12 cellular contexts compared by ENCODE assay signal in genomic region chr6:42281570-42281969, GRCh38.
DNase-seq lines count a peak whose midpoint lies in the region; ATAC-seq, FAIRE-seq and TF ChIP-seq lines count a peak whose summit lies in the region.
"Had no signal": no experiment of that assay in that cellular context is flagged by ENCODE, and none has a peak within 500 bp of the region (broad histone marks: within the 10 kb centered on the region; RNA-seq: fewer than 3 reads in every experiment).

No MANE protein-coding gene starts in this region.

- peaks cover 5% of the 10 kb centered on the region for H3K9me3 Mint-ChIP-seq in activated CD4-positive, alpha-beta T cell treated with anti-CD3 and anti-CD28 coated beads for 36 hours (ENCODE audit: low read depth)
- no peaks in the 10 kb centered on the region for H3K9me3 Mint-ChIP-seq in central memory CD8-positive, alpha-beta T cell
- no peaks in the 10 kb centered on the region for H3K9me3 Mint-ChIP-seq in stimulated activated effector memory CD8-positive, alpha-beta T cell treated with anti-CD3 and anti-CD28 coated beads, Interleukin-12 subunit alpha, Interleukin-12 subunit beta, amount 100 ng/mL, for 72 hours

- H3K27ac ChIP-seq in dorsolateral prefrontal cortex = no peak overlapping the region

- H3K4me1 Mint-ChIP-seq in activated CD4-positive, alpha-beta T cell treated with anti-CD3 and anti-CD28 coated beads for 36 hours = peaks cover 45% of the 10 kb centered on the region
- peaks cover 65% of the 10 kb centered on the region for H3K4me1 Mint-ChIP-seq in central memory CD8-positive, alpha-beta T cell
- H3K4me1 Mint-ChIP-seq in stimulated activated effector memory CD8-positive, alpha-beta T cell treated with anti-CD3 and anti-CD28 coated beads, Interleukin-12 subunit alpha, Interleukin-12 subunit beta, amount 100 ng/mL, for 72 hours = peaks cover 57% of the 10 kb centered on the region
- H3K4me1 Mint-ChIP-seq: naive B cell had no signal

- no peaks in the 10 kb centered on the region for H3K36me3 ChIP-seq in HAP-1 (replicated peaks)
- H3K36me3 ChIP-seq: MG63 had no signal

- peak overlapping the region; percentile 24 for H3K27ac Mint-ChIP-seq in activated CD4-positive, alpha-beta T cell treated with anti-CD3 and anti-CD28 coated beads for 36 hours
- H3K27ac Mint-ChIP-seq in central memory CD8-positive, alpha-beta T cell (ENCODE audit: low read depth) = peak overlapping the region; percentile 91
- H3K27ac Mint-ChIP-seq in stimulated activated effector memory CD8-positive, alpha-beta T cell treated with anti-CD3 and anti-CD28 coated beads, Interleukin-12 subunit alpha, Interleukin-12 subunit beta, amount 100 ng/mL, for 72 hours = peak overlapping the region; percentile 94
- H3K27ac Mint-ChIP-seq: naive B cell had no signal

- H3K4me3 Mint-ChIP-seq in activated CD4-positive, alpha-beta T cell treated with anti-CD3 and anti-CD28 coated beads for 36 hours = no peak overlapping the region
- H3K4me3 Mint-ChIP-seq in central memory CD8-positive, alpha-beta T cell = peak overlapping the region; percentile 65
- H3K4me3 Mint-ChIP-seq in stimulated activated effector memory CD8-positive, alpha-beta T cell treated with anti-CD3 and anti-CD28 coated beads, Interleukin-12 subunit alpha, Interleukin-12 subunit beta, amount 100 ng/mL, for 72 hours = peak overlapping the region; percentile 60

- H3K4me3 ChIP-seq in HAP-1 = no peak overlapping the region
- no peak overlapping the region for H3K4me3 ChIP-seq in dorsolateral prefrontal cortex
- H3K4me3 ChIP-seq: MG63, testis had no signal

- FAIRE-seq in GM19239 (lab: Jason Lieb, UNC) = no peak
- FAIRE-seq: astrocyte had no signal

- intact Hi-C loops in activated CD4-positive, alpha-beta T cell treated with anti-CD3 and anti-CD28 coated beads for 36 hours (cut with DNase I, micrococcal nuclease) = no loop called here
- intact Hi-C loops in dorsolateral prefrontal cortex (cut with DNase I) = no loop called here

- peak; percentile 57 for DNase-seq in activated CD4-positive, alpha-beta T cell treated with anti-CD3 and anti-CD28 coated beads for 36 hours
- no peak for DNase-seq in activated CD4-positive, alpha-beta T cell treated with anti-CD3 and anti-CD28 coated beads for 1 hour
- peak; percentile 30 to 60 for DNase-seq in activated CD8-positive, alpha-beta memory T cell treated with anti-CD3 and anti-CD28 coated beads for 1 hour (ENCODE audit: extremely low read depth in 1 of 2, low read depth in 1 of 2)
- DNase-seq in central memory CD8-positive, alpha-beta T cell (ENCODE audit: low spot score in 2 of 2) = peak; percentile 52 to 62
- DNase-seq in stimulated activated effector memory CD8-positive, alpha-beta T cell treated with anti-CD3 and anti-CD28 coated beads, Interleukin-12 subunit alpha, Interleukin-12 subunit beta, amount 100 ng/mL, for 72 hours (ENCODE audit: low spot score in 2 of 2) = no peak
- DNase-seq in HAP-1 (ENCODE audit: low spot score in 2 of 2) (no peak), dorsolateral prefrontal cortex (no peak), GM19239 (ENCODE audit: insufficient read length, low spot score) (no peak)
- DNase-seq: MG63, naive B cell, testis had no signal

- POLR2A ChIA-PET in activated CD4-positive, alpha-beta T cell treated with anti-CD3 and anti-CD28 coated beads for 36 hours (lab: Charles Lee) = no interaction called here

- no peaks in the 10 kb centered on the region for H3K27me3 Mint-ChIP-seq in activated CD4-positive, alpha-beta T cell treated with anti-CD3 and anti-CD28 coated beads for 36 hours
- H3K27me3 Mint-ChIP-seq in central memory CD8-positive, alpha-beta T cell = no peaks in the 10 kb centered on the region

- CTCF ChIA-PET in activated CD4-positive, alpha-beta T cell treated with anti-CD3 and anti-CD28 coated beads for 36 hours (lab: Charles Lee) = interaction anchor here (0.7 to 1.4 kb wide), 4 partner anchors 21 to 266 kb away, joined by 3 to 5 read pairs (median 4); no protein-coding TSS in a partner anchor

- H3K9me3 ChIP-seq in HAP-1 = peaks cover 3% of the 10 kb centered on the region; the same call in 1 of the 2 replicates
- H3K9me3 ChIP-seq: MG63, testis had no signal

- TF ChIP-seq CTCF in dorsolateral prefrontal cortex (IDR thresholded peaks at IDR 0.05 in 54 of 56, conservative IDR thresholded peaks at IDR 0.05 in 2 of 56; ENCODE audit: low read depth in 1 of 56, partially characterized antibody in 56 of 56) = no peak

- H3K27me3 ChIP-seq in HAP-1 (ENCODE audit: low read depth) (no peaks in the 10 kb centered on the region), dorsolateral prefrontal cortex (no peaks in the 10 kb centered on the region)
- H3K27me3 ChIP-seq: MG63, testis had no signal

- ATAC-seq in activated CD4-positive, alpha-beta T cell treated with anti-CD3 and anti-CD28 coated beads for 36 hours = peak; percentile 50
- peak; percentile 65 for ATAC-seq in central memory CD8-positive, alpha-beta T cell (replicated peaks; ENCODE audit: extremely low read depth, poor library complexity, severe bottlenecking)
- peak; percentile 67 for ATAC-seq in stimulated activated effector memory CD8-positive, alpha-beta T cell treated with anti-CD3 and anti-CD28 coated beads, Interleukin-12 subunit alpha, Interleukin-12 subunit beta, amount 100 ng/mL, for 72 hours

- no peaks in the 10 kb centered on the region for H3K4me1 ChIP-seq in HAP-1

- in situ Hi-C loops in HAP-1 (cut with MboI; ENCODE audit: low sequenced_read_pairs) = no loop called here

- peaks cover 4% of the 10 kb centered on the region for H3K36me3 Mint-ChIP-seq in activated CD4-positive, alpha-beta T cell treated with anti-CD3 and anti-CD28 coated beads for 36 hours (ENCODE audit: low read depth)
- H3K36me3 Mint-ChIP-seq in central memory CD8-positive, alpha-beta T cell (ENCODE audit: insufficient read depth) = peaks cover 12% of the 10 kb centered on the region
- H3K36me3 Mint-ChIP-seq in stimulated activated effector memory CD8-positive, alpha-beta T cell treated with anti-CD3 and anti-CD28 coated beads, Interleukin-12 subunit alpha, Interleukin-12 subunit beta, amount 100 ng/mL, for 72 hours = peaks cover 20% of the 10 kb centered on the region

Comparison
In these comparisons a context has a peak if more than half of its experiments do, and no peak if none do; other contexts are left out.
1. DNase-seq: peak in activated CD4-positive, alpha-beta T cell treated with anti-CD3 and anti-CD28 coated beads for 36 hours (single experiment), activated CD8-positive, alpha-beta memory T cell treated with anti-CD3 and anti-CD28 coated beads for 1 hour (2 of 2) and central memory CD8-positive, alpha-beta T cell (2 of 2); none in activated CD4-positive, alpha-beta T cell treated with anti-CD3 and anti-CD28 coated beads for 1 hour (single experiment), stimulated activated effector memory CD8-positive, alpha-beta T cell treated with anti-CD3 and anti-CD28 coated beads, Interleukin-12 subunit alpha, Interleukin-12 subunit beta, amount 100 ng/mL, for 72 hours (0 of 2), HAP-1 (0 of 2), dorsolateral prefrontal cortex (0 of 10) and GM19239 (single experiment).
2. H3K27ac Mint-ChIP-seq: peak in every context shown above with its lines; median percentile 94 in stimulated activated effector memory CD8-positive, alpha-beta T cell treated with anti-CD3 and anti-CD28 coated beads, Interleukin-12 subunit alpha, Interleukin-12 subunit beta, amount 100 ng/mL, for 72 hours; 91 in central memory CD8-positive, alpha-beta T cell; 24 in activated CD4-positive, alpha-beta T cell treated with anti-CD3 and anti-CD28 coated beads for 36 hours.
3. Peak in every context shown above with its lines, with median percentiles within 50 percentile points of each other: ATAC-seq.